In the genomic region with DNA sequence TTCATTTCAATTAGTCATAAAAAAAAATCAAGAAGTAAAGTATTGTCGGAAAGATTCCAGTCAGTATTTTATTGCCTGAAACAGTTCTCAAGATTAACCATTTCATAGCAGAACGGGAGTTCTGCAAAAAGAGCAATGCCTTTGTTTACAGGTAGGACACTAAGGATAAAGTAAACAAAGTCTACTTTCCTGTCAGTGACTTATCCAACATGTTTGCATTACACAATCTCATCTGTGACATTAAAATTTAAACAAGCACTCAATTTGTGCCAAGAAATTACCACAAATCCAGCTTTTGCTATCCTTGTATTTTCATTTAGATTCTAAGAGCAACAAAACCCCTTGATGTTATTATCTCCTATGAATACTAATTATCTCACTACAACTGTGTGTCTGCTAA, we compare ENCODE assay signal across 23 cellular contexts.
"Had no signal": no experiment of that assay in that cellular context is flagged by ENCODE, and none has a peak within 500 bp of the region (broad histone marks: within the 10 kb centered on the region; RNA-seq: fewer than 3 reads in every experiment).

No MANE protein-coding gene starts in this region.

- H3K9me3 ChIP-seq: esophagus squamous epithelium, gastrocnemius medialis, pancreas, suprapubic skin, transverse colon, upper lobe of right lung, uterus had no signal

- ATAC-seq: effector memory CD8-positive, alpha-beta T cell; gastrocnemius medialis; left colon; naive thymus-derived CD4-positive, alpha-beta T cell; pancreas; stimulated activated naive CD8-positive, alpha-beta T cell treated with anti-CD3 and anti-CD28 coated beads, Interleukin-15, amount 100 ng/mL, for 72 hours; upper lobe of right lung had no signal

- H3K4me2 ChIP-seq: smooth muscle cell had no signal

- H3K4me1 ChIP-seq: esophagus squamous epithelium, gastrocnemius medialis, pancreas, suprapubic skin, transverse colon had no signal

- H3K36me3 ChIP-seq: esophagus squamous epithelium, gastrocnemius medialis, pancreas, suprapubic skin, transverse colon, upper lobe of right lung, uterus had no signal

- H3K27ac ChIP-seq: esophagus squamous epithelium, gastrocnemius medialis, pancreas, suprapubic skin, transverse colon, upper lobe of right lung had no signal

- H3K27me3 ChIP-seq: esophagus squamous epithelium, gastrocnemius medialis, pancreas, suprapubic skin, transverse colon, upper lobe of right lung, uterus had no signal

- H3K4me3 ChIP-seq: esophagus squamous epithelium, gastrocnemius medialis, pancreas, smooth muscle cell, suprapubic skin, transverse colon, upper lobe of right lung, uterus had no signal

- DNase-seq: cerebellar nuclear complex; cortex of kidney; effector memory CD8-positive, alpha-beta T cell; erythroblast; esophagus squamous epithelium; gastrocnemius medialis; kidney glomerular epithelial cell; left colon; midbrain; naive thymus-derived CD4-positive, alpha-beta T cell; occipital lobe; pancreas; stimulated activated CD4-positive, alpha-beta T cell treated with anti-CD3 and anti-CD28 coated beads, Interleukin-12 subunit alpha, Interleukin-12 subunit beta, amount 100 ng/mL, for 4 hours; stimulated activated CD4-positive, alpha-beta T cell treated with anti-CD3 and anti-CD28 coated beads, Interleukin-1b, Interleukin-23, amount 100 ng/mL, for 48 hours; stimulated activated CD4-positive, alpha-beta T cell treated with anti-CD3 and anti-CD28 coated beads, Interleukin-4, amount 100 ng/mL, for 1 hour; stimulated activated CD8-positive, alpha-beta memory T cell treated with anti-CD3 and anti-CD28 coated beads, Interleukin-4, amount 100 ng/mL, for 48 hours; stimulated activated naive CD4-positive, alpha-beta T cell; stimulated activated naive CD8-positive, alpha-beta T cell treated with anti-CD3 and anti-CD28 coated beads, Interleukin-15, amount 100 ng/mL, for 72 hours; transverse colon; upper lobe of right lung; uterus had no signal
